17 cellular contexts compared by ENCODE assay signal in genomic region chr14:101505216-101505970, GRCh38. TPM values are rescaled to one million over a fixed set of nuclear protein-coding genes. Genes with fewer than 3 reads are reported as not detected.
DNase-seq lines count a peak whose midpoint lies in the region; ATAC-seq, FAIRE-seq and TF ChIP-seq lines count a peak whose summit lies in the region.
"Had no signal": no experiment of that assay in that cellular context is flagged by ENCODE, and none has a peak within 500 bp of the region (broad histone marks: within the 10 kb centered on the region; RNA-seq: fewer than 3 reads in every experiment).

No MANE protein-coding gene starts in this region.

- ATAC-seq in right lobe of liver (peak; percentile 32 to 80 (median 58)), HepG2 (no peak; the same call in 2 of the 3 replicates), GM21825 (IDR thresholded peaks at IDR 0.05; ENCODE audit: unreplicated experiment) (no peak)
- ATAC-seq: K562; naive thymus-derived CD4-positive, alpha-beta T cell had no signal

- H3K36me3 ChIP-seq in right lobe of liver (no peaks in the 10 kb centered on the region), HepG2 (replicated peaks in 1 of 2; ENCODE audit: control insufficient read depth in 1 of 2, insufficient read depth in 2 of 2, low read length in 2 of 2) (no peaks in the 10 kb centered on the region), osteoblast (ENCODE audit: insufficient read depth, low read length) (no peaks in the 10 kb centered on the region)

- H3K27ac ChIP-seq in right lobe of liver: no peak overlapping the region
- no peak overlapping the region for H3K27ac ChIP-seq in HepG2 (ENCODE audit: extremely low read length, insufficient read depth, low read length)
- H3K27ac ChIP-seq in dorsolateral prefrontal cortex: no peak overlapping the region
- no peak overlapping the region for H3K27ac ChIP-seq in osteoblast (ENCODE audit: low read depth, low read length)
- H3K27ac ChIP-seq: psoas muscle, RWPE1 had no signal

- CTCF ChIA-PET in HepG2 (lab: Yijun Ruan, JAX; ENCODE audit: low intra/inter-chr PET ratio, low total read pairs): no interaction called here

- no peak for TF ChIP-seq POLR2A in right lobe of liver (IDR thresholded peaks at IDR 0.05)
- TF ChIP-seq POLR2A in HepG2 (IDR thresholded peaks at IDR 0.05; ENCODE audit: insufficient read depth in 1 of 2, low read depth in 2 of 2, low read length in 2 of 2): no peak

- BruUV-seq in HepG2 (replicated peaks; lab: Mats Ljungman, UMichigan): no TSS peak

- H3K79me2 ChIP-seq in HepG2 (ENCODE audit: insufficient read depth, low read length): no peaks in the 10 kb centered on the region
- H3K79me2 ChIP-seq in osteoblast (ENCODE audit: insufficient read depth, low read length): no peaks in the 10 kb centered on the region

- peak; percentile 48 to 64 (median 60) for DNase-seq in right lobe of liver
- no peak for DNase-seq in HepG2 (ENCODE audit: low spot score)
- DNase-seq in dorsolateral prefrontal cortex: peak in 7 of 10 donors; percentile 17 to 43 (median 33)
- DNase-seq in osteoblast (ENCODE audit: insufficient read length, low spot score, missing footprints): peak; percentile 62
- no peak for DNase-seq in NCI-H1105 treated with DMSO at 0.1 percent for 48 hours (lab: John Stamatoyannopoulos, UW)
- no peak for DNase-seq in NCI-H187 treated with DMSO at 0.1 percent for 48 hours (lab: John Stamatoyannopoulos, UW)
- DNase-seq: DMS79; naive thymus-derived CD4-positive, alpha-beta T cell; NCI-H2029; NCI-H446; stimulated activated CD4-positive, alpha-beta T cell treated with anti-CD3 and anti-CD28 coated beads, Interleukin-12 subunit alpha, Interleukin-12 subunit beta, amount 100 ng/mL, for 4 hours; stimulated activated CD8-positive, alpha-beta memory T cell treated with anti-CD3 and anti-CD28 coated beads, Interleukin-4, amount 100 ng/mL, for 48 hours; substantia nigra had no signal

- POLR2A ChIA-PET in HepG2 (lab: Yijun Ruan, JAX): no interaction called here

- intact Hi-C loops in right lobe of liver (cut with DNase I) (no loop called here), HepG2 (cut with micrococcal nuclease; ENCODE audit: unreplicated experiment) (no loop called here), dorsolateral prefrontal cortex (cut with DNase I) (no loop called here)

- H3K4me2 ChIP-seq in HepG2 (ENCODE audit: low read depth, low read length) (no peak overlapping the region), osteoblast (ENCODE audit: insufficient read depth, low read length) (no peak overlapping the region)

- H4K20me1 ChIP-seq in HepG2 (ENCODE audit: insufficient read depth, low read length) (no peaks in the 10 kb centered on the region), osteoblast (ENCODE audit: insufficient read depth, low read length) (no peaks in the 10 kb centered on the region)

- H3K27me3 ChIP-seq in right lobe of liver (no peaks in the 10 kb centered on the region), HepG2 (ENCODE audit: control insufficient read depth in 1 of 2, insufficient read depth in 2 of 2, low read length in 2 of 2) (peaks cover 5 to 45% of the 10 kb centered on the region in 2 experiments; a peak in 4 of 5 replicates), dorsolateral prefrontal cortex (peaks cover 0 to 15% (median 0%) of the 10 kb centered on the region in 45 donors), osteoblast (ENCODE audit: insufficient read depth, low read length) (no peaks in the 10 kb centered on the region)

- TF ChIP-seq EP300 in HepG2 (IDR thresholded peaks at IDR 0.05; ENCODE audit: low read depth in 2 of 2, low read length in 2 of 2) (no peak), HepG2 (CRISPR knock-in tag; IDR thresholded peaks at IDR 0.05; ENCODE audit: borderline replicate concordance) (no peak)

- H3K9me3 ChIP-seq in right lobe of liver: no peaks in the 10 kb centered on the region
- H3K9me3 ChIP-seq in HepG2 (ENCODE audit: low read length): no peaks in the 10 kb centered on the region; the same call in 1 of the 2 replicates
- no peaks in the 10 kb centered on the region for H3K9me3 ChIP-seq in osteoblast (ENCODE audit: low read depth, low read length)
- H3K9me3 ChIP-seq: psoas muscle had no signal

- peaks cover 0 to 19% (median 8%) of the 10 kb centered on the region in 4 donors for H3K4me1 ChIP-seq in right lobe of liver
- H3K4me1 ChIP-seq in HepG2 (ENCODE audit: insufficient read depth, low read length): peaks cover 15% of the 10 kb centered on the region
- H3K4me1 ChIP-seq in osteoblast (ENCODE audit: insufficient read depth, low read length): no peaks in the 10 kb centered on the region
- H3K4me1 ChIP-seq: psoas muscle had no signal

- TF ChIP-seq CTCF in right lobe of liver (IDR thresholded peaks at IDR 0.05): no peak
- TF ChIP-seq CTCF in HepG2 (CRISPR knock-in tag; IDR thresholded peaks at IDR 0.05): no peak
- no peak for TF ChIP-seq CTCF in dorsolateral prefrontal cortex (IDR thresholded peaks at IDR 0.05 in 54 of 56, conservative IDR thresholded peaks at IDR 0.05 in 2 of 56; ENCODE audit: low read depth in 1 of 56, partially characterized antibody in 56 of 56)
- no peak for TF ChIP-seq CTCF in osteoblast (IDR thresholded peaks at IDR 0.05; ENCODE audit: extremely low read depth, low read depth, low read length)

- 35% methylated on average over 7 of the region's 21 CpGs for WGBS in right lobe of liver (ENCODE audit: insufficient coverage, low coverage, low lambda C conversion rate, missing lambda C conversion rate)
- 38% methylated on average over 15 of the region's 21 CpGs for WGBS in HepG2 (ENCODE audit: low lambda C conversion rate)

- H3K4me3 ChIP-seq in right lobe of liver (no peak overlapping the region), HepG2 (replicated peaks in 1 of 3; ENCODE audit: insufficient read depth in 1 of 3, low read depth in 2 of 3, low read length in 3 of 3) (no peak overlapping the region), dorsolateral prefrontal cortex (no peak overlapping the region), osteoblast (ENCODE audit: insufficient read depth, low read length) (no peak overlapping the region)
- H3K4me3 ChIP-seq: K562, psoas muscle had no signal

- H3K9ac ChIP-seq in HepG2 (ENCODE audit: insufficient read depth, low read depth, low read length): no peak overlapping the region

- no peak for FAIRE-seq in HepG2 (lab: Jason Lieb, UNC)
- FAIRE-seq: K562 had no signal

- H2AFZ ChIP-seq in HepG2 (ENCODE audit: low read length) (no peak overlapping the region), osteoblast (ENCODE audit: low read length) (no peak overlapping the region)

- in situ Hi-C loops in HepG2 (cut with HindIII; ENCODE audit: extremely low pct_ligation_motif_present, low pct_unique_long_range_greater_than_20kb): no loop called here

- no peak for TF ChIP-seq RAD21 in HepG2 (CRISPR knock-in tag; IDR thresholded peaks at IDR 0.05)

TF ChIP-seq in HepG2, 621 proteins besides CTCF, POLR2A, EP300 and RAD21:
- no peak for TF ChIP-seq ZKSCAN5 (CRISPR knock-in tag; IDR thresholded peaks at IDR 0.05)
- TF ChIP-seq THYN1 (CRISPR knock-in tag; IDR thresholded peaks at IDR 0.05; ENCODE audit: borderline replicate concordance, low read depth): no peak
- no peak for TF ChIP-seq AKAP8 (CRISPR knock-in tag; IDR thresholded peaks at IDR 0.05)
- TF ChIP-seq ZNF331 (CRISPR knock-in tag; IDR thresholded peaks at IDR 0.05): no peak
- no peak for TF ChIP-seq ZNF3 (CRISPR knock-in tag; IDR thresholded peaks at IDR 0.05)
- TF ChIP-seq ELF3 (CRISPR knock-in tag; IDR thresholded peaks at IDR 0.05): no peak

RNA-seq across cellular contexts. Expression of gene DIO3, which starts 55.9 kb away (rescaled TPM):
- total RNA-seq in right lobe of liver: 1 to 10 TPM in 1 of 6 experiments, under 1 TPM in 1, not detected in 4; 0.39 to 6.4 TPM
- not detected in 2 replicates for total RNA-seq in HepG2 (2016; rRNA removed; fragmentation: Illumina TruSeq; extraction: Trizol)
- total RNA-seq in HepG2 (2016; cell fraction: cytosol; rRNA removed; fragmentation: Illumina TruSeq; extraction: Trizol; ENCODE audit: low read depth): not detected in 2 replicates
- not detected in 2 replicates for total RNA-seq in HepG2 (2016; cell fraction: insoluble cytoplasmic fraction; rRNA removed; fragmentation: Illumina TruSeq; extraction: Trizol)
- total RNA-seq in HepG2 (2016; cell fraction: membrane; rRNA removed; fragmentation: Illumina TruSeq; extraction: Trizol): not detected in 2 replicates
- total RNA-seq in HepG2 (2016; cell fraction: nucleus; rRNA removed; fragmentation: Illumina TruSeq; extraction: Trizol): not detected in 2 replicates
- not detected in 2 replicates for polyA plus RNA-seq in HepG2 (2011; rRNA removed)
- polyA plus RNA-seq in HepG2 (2011; cell fraction: cytosol; rRNA removed): not detected in 2 replicates
- not detected in 2 replicates for polyA plus RNA-seq in HepG2 (2011; cell fraction: nucleus; rRNA removed)
- not detected in 2 replicates for polyA plus RNA-seq in HepG2 (2012)
- polyA plus RNA-seq in HepG2 (2016; cell fraction: cytosol; fragmentation: Illumina TruSeq; extraction: Trizol; ENCODE audit: low read depth): not detected in 2 replicates
- polyA plus RNA-seq in HepG2 (2016; cell fraction: insoluble cytoplasmic fraction; fragmentation: Illumina TruSeq; extraction: Trizol; ENCODE audit: low read depth): not detected in 2 replicates
- not detected in 2 replicates for polyA plus RNA-seq in HepG2 (2016; cell fraction: membrane; fragmentation: Illumina TruSeq; extraction: Trizol; ENCODE audit: low read depth)
- not detected in 2 replicates for polyA plus RNA-seq in HepG2 (2016; cell fraction: nucleus; fragmentation: Illumina TruSeq; extraction: Trizol; ENCODE audit: insufficient read depth, low read depth)
- polyA minus RNA-seq in HepG2 (2011; rRNA and poly(A)+ RNA removed; ENCODE audit: low replicate concordance): 0.10 and 7.2 TPM in 2 replicates
- not detected in 2 replicates for polyA minus RNA-seq in HepG2 (2011; cell fraction: cytosol; rRNA and poly(A)+ RNA removed)
- not detected in 2 replicates for polyA minus RNA-seq in HepG2 (2011; cell fraction: nucleus; rRNA and poly(A)+ RNA removed)
- 1 to 10 TPM in 43 of 120 experiments, under 1 TPM in 72, not detected in 5; 0.20 to 3.3 (median 0.79) TPM for total RNA-seq in dorsolateral prefrontal cortex
- not detected in 2 replicates for total RNA-seq in osteoblast
- total RNA-seq: K562; naive thymus-derived CD4-positive, alpha-beta T cell had no signal
- polyA plus RNA-seq: K562; naive thymus-derived CD4-positive, alpha-beta T cell had no signal

Comparison
In these comparisons a context has a peak if more than half of its experiments do, and no peak if none do; other contexts are left out.
1. ATAC-seq: peak in right lobe of liver (4 of 4); none in HepG2 (single experiment) and GM21825 (single experiment).
2. DNase-seq: peak in right lobe of liver (3 of 3), dorsolateral prefrontal cortex (7 of 10) and osteoblast (single experiment); none in HepG2 (single experiment), NCI-H1105 treated with DMSO at 0.1 percent for 48 hours (single experiment) and NCI-H187 treated with DMSO at 0.1 percent for 48 hours (single experiment).